In the genomic region with DNA sequence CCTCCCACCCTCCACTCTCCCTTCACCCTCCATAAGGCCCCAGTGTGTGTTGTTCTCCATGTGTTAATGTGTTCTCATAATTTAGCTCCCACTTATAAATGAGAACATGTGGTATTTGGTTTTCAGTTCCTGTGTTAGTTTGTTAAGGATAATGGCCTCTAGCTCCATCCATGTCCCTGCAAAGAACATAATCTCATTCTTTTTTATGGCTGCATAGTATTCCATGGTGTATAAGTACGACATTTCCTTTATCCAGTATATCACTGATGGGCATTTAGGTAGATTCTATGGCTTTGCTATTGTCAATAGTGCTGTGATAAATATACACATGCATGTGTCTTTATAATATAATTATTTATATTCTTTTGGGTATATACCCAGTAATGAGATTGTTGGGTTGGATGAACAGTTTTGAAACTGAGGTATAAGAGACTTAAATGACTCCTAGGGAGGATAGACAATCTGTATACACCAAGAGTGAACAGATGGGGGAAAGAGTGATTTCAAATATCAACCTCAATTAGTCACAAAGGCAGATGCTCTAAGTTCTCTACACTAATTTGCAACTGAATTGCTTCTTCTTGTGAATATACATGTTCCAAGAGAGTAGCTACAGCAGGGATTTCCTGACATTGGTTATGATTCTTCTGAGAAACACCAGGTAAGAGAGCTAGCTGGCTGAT, we compare ENCODE assay signal across 19 cellular contexts. TPM values are rescaled to one million over a fixed set of nuclear protein-coding genes. Genes with fewer than 3 reads are reported as not detected.
A peak's percentile ranks its signal among the peaks of the same experiment; 100 is the strongest.
DNase-seq lines count a peak whose midpoint lies in the region; ATAC-seq lines count a peak whose summit lies in the region.
"Had no signal": no experiment of that assay in that cellular context is flagged by ENCODE, and none has a peak within 500 bp of the region (broad histone marks: within the 10 kb centered on the region; RNA-seq: fewer than 3 reads in every experiment).

No MANE protein-coding gene starts in this region.

- no peak overlapping the region for H3K27ac Mint-ChIP-seq in activated T-cell treated with anti-CD3 and anti-CD28 coated beads, Interleukin-2, amount 50 U/mL, for 72 hours
- no peak overlapping the region for H3K27ac Mint-ChIP-seq in activated T-helper 17 cell treated with anti-CD3 and anti-CD28 coated beads, Interleukin-2, amount 50 U/mL, for 72 hours
- H3K27ac Mint-ChIP-seq: CD4-positive, alpha-beta memory T cell; H9 had no signal

- no peak for DNase-seq in activated T-cell treated with anti-CD3 and anti-CD28 coated beads, Interleukin-2, amount 50 U/mL, for 72 hours
- no peak for DNase-seq in activated T-cell treated with anti-CD3 and anti-CD28 coated beads, Interleukin-2, amount 50 U/mL, for 1 hour
- DNase-seq in DMS 273 (lab: John Stamatoyannopoulos, UW; ENCODE audit: unreplicated experiment), result peak; percentile 39
- peak; percentile 9 for DNase-seq in DMS 273 treated with DMSO at 0.1 percent for 48 hours (lab: John Stamatoyannopoulos, UW)
- no peak for DNase-seq in NCI-H1105 treated with DMSO at 0.1 percent for 48 hours (lab: John Stamatoyannopoulos, UW)
- no peak for DNase-seq in H7
- no peak for DNase-seq in T1000 (lab: John Stamatoyannopoulos, UW)
- DNase-seq: C1 segment of cervical spinal cord; Calu3; CD4-positive, alpha-beta memory T cell; COR-L47; DMS79; EL; GDM1; GM23248; H9 had no signal

- ATAC-seq in activated T-cell treated with anti-CD3 and anti-CD28 coated beads, Interleukin-2, amount 50 U/mL, for 72 hours (replicated peaks in 1 of 2), result peak; percentile 15 to 38
- peak; percentile 26 for ATAC-seq in activated T-helper 17 cell treated with anti-CD3 and anti-CD28 coated beads, Interleukin-2, amount 50 U/mL, for 72 hours (replicated peaks)
- ATAC-seq: GM12878, HCT116 had no signal

- H3K27me3 Mint-ChIP-seq in activated T-cell treated with anti-CD3 and anti-CD28 coated beads, Interleukin-2, amount 50 U/mL, for 72 hours (ENCODE audit: low read depth), result no peaks in the 10 kb centered on the region
- no peaks in the 10 kb centered on the region for H3K27me3 Mint-ChIP-seq in activated T-helper 17 cell treated with anti-CD3 and anti-CD28 coated beads, Interleukin-2, amount 50 U/mL, for 72 hours
- H3K27me3 Mint-ChIP-seq: CD4-positive, alpha-beta memory T cell had no signal

- H3K27me3 ChIP-seq in H7 (ENCODE audit: control insufficient read depth, insufficient read depth, low read length), result no peaks in the 10 kb centered on the region

- no peak overlapping the region for H3K4me3 Mint-ChIP-seq in activated T-cell treated with anti-CD3 and anti-CD28 coated beads, Interleukin-2, amount 50 U/mL, for 72 hours
- no peak overlapping the region for H3K4me3 Mint-ChIP-seq in activated T-helper 17 cell treated with anti-CD3 and anti-CD28 coated beads, Interleukin-2, amount 50 U/mL, for 72 hours
- H3K4me3 Mint-ChIP-seq: CD4-positive, alpha-beta memory T cell; H9 had no signal

- H3K4me3 ChIP-seq in H7 (ENCODE audit: insufficient read depth, low read depth, low read length), result no peak overlapping the region
- H3K4me3 ChIP-seq: GM12878, GM23248 had no signal

- no peaks in the 10 kb centered on the region for H3K9me3 Mint-ChIP-seq in activated T-cell treated with anti-CD3 and anti-CD28 coated beads, Interleukin-2, amount 50 U/mL, for 72 hours
- no peaks in the 10 kb centered on the region for H3K9me3 Mint-ChIP-seq in activated T-helper 17 cell treated with anti-CD3 and anti-CD28 coated beads, Interleukin-2, amount 50 U/mL, for 72 hours
- H3K9me3 Mint-ChIP-seq: CD4-positive, alpha-beta memory T cell; H9 had no signal

- peaks cover 8% of the 10 kb centered on the region for H3K36me3 ChIP-seq in H7 (replicated peaks; ENCODE audit: control insufficient read depth, insufficient read depth, low read length)

- peaks cover 9 to 35% of the 10 kb centered on the region in 2 donors for H3K36me3 Mint-ChIP-seq in activated T-cell treated with anti-CD3 and anti-CD28 coated beads, Interleukin-2, amount 50 U/mL, for 72 hours (ENCODE audit: insufficient read depth in 2 of 2)
- H3K36me3 Mint-ChIP-seq in activated T-helper 17 cell treated with anti-CD3 and anti-CD28 coated beads, Interleukin-2, amount 50 U/mL, for 72 hours (ENCODE audit: low read depth), result peaks cover 99% of the 10 kb centered on the region

- no peaks in the 10 kb centered on the region for H3K4me1 Mint-ChIP-seq in activated T-cell treated with anti-CD3 and anti-CD28 coated beads, Interleukin-2, amount 50 U/mL, for 72 hours (ENCODE audit: low read depth)
- no peaks in the 10 kb centered on the region for H3K4me1 Mint-ChIP-seq in activated T-helper 17 cell treated with anti-CD3 and anti-CD28 coated beads, Interleukin-2, amount 50 U/mL, for 72 hours

RNA-seq across cellular contexts. Expression of a gene that starts 23.7 kb away (rescaled TPM):
- total RNA-seq in activated T-cell treated with anti-CD3 and anti-CD28 coated beads, Interleukin-2, amount 50 U/mL, for 72 hours, result 10 to 100 TPM; 28.0 to 33.4 TPM
- total RNA-seq in activated T-helper 17 cell treated with anti-CD3 and anti-CD28 coated beads, Interleukin-2, amount 50 U/mL, for 72 hours, result 10 to 100 TPM; 21.5 to 24.2 TPM
- 17.5 and 28.3 TPM in 2 replicates for total RNA-seq in H7 (2014; rRNA removed; shearing (Covaris generic))

Comparison
In these comparisons a context has a peak if more than half of its experiments do, and no peak if none do; other contexts are left out.
1. DNase-seq: peak in DMS 273 (single experiment) and DMS 273 treated with DMSO at 0.1 percent for 48 hours (single experiment); none in activated T-cell treated with anti-CD3 and anti-CD28 coated beads, Interleukin-2, amount 50 U/mL, for 72 hours (0 of 2), activated T-cell treated with anti-CD3 and anti-CD28 coated beads, Interleukin-2, amount 50 U/mL, for 1 hour (single experiment), NCI-H1105 treated with DMSO at 0.1 percent for 48 hours (single experiment), H7 (single experiment) and T1000 (single experiment).